24 cellular contexts compared by ENCODE assay signal in the genomic region with DNA sequence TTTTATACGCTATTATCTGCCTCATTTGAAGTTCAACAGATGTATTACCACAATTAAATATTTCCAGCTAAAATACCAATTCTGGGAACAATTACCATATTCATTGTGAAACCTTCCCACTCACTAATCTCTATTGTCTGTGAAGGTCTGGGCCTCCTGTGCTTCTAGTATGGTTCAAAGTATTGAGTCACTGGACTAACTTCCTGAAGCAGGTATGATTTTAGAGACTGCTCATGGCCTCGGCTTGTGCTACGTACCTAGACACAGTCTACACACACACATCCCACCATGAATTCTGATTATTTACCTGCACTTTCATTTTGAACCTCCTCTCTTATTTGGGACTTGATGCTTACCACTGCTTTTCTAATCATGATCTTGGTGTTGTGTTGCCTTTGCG.
"Had no signal": no experiment of that assay in that cellular context is flagged by ENCODE, and none has a peak within 500 bp of the region (broad histone marks: within the 10 kb centered on the region; RNA-seq: fewer than 3 reads in every experiment).

No MANE protein-coding gene starts in this region.

- DNase-seq: islet precursor cell; left ventricle myocardium inferior; midbrain; mucosa of descending colon; naive thymus-derived CD4-positive, alpha-beta T cell; ovary; right lobe of liver; stimulated activated CD4-positive, alpha-beta T cell treated with anti-CD3 and anti-CD28 coated beads, Interleukin-1b, Interleukin-23, amount 100 ng/mL, for 48 hours; stimulated activated CD4-positive, alpha-beta T cell treated with anti-CD3 and anti-CD28 coated beads, Interleukin-2, amount 100 ng/mL, for 48 hours; stimulated activated CD4-positive, alpha-beta T cell treated with anti-CD3 and anti-CD28 coated beads, Interleukin-4, amount 100 ng/mL, for 4 hours; stimulated activated CD8-positive, alpha-beta memory T cell treated with anti-CD3 and anti-CD28 coated beads, Interleukin-4, amount 100 ng/mL, for 48 hours; stimulated activated naive CD8-positive, alpha-beta T cell treated with anti-CD3 and anti-CD28 coated beads, Interleukin-15, Interleukin-2, amounts not matched to agents 100 U/mL and 50 U/mL, for 24 hours; stomach; testis; thyroid gland; transverse colon; upper lobe of left lung had no signal

- ATAC-seq: mucosa of descending colon; naive thymus-derived CD4-positive, alpha-beta T cell; natural killer cell treated with Interleukin-12 subunit alpha and Interleukin-12 subunit beta and Interleukin-15 and Interleukin-18, amount 100 ng/mL, for 72 hours; right lobe of liver; stimulated activated memory B cell treated with anti-CD40 and anti-IgM and Interleukin-4, amounts not matched to agents 10 μg/mL and 1 μg/mL and 100 μg/mL, for 72 hours; stimulated activated naive CD8-positive, alpha-beta T cell treated with anti-CD3 and anti-CD28 coated beads, Interleukin-15, Interleukin-2, amounts not matched to agents 100 U/mL and 50 U/mL, for 24 hours had no signal

- H3K4me3 Mint-ChIP-seq: naive thymus-derived CD4-positive, alpha-beta T cell; natural killer cell treated with Interleukin-12 subunit alpha and Interleukin-12 subunit beta and Interleukin-15 and Interleukin-18, amount 100 ng/mL, for 72 hours; stimulated activated memory B cell treated with anti-CD40 and anti-IgM and Interleukin-4, amounts not matched to agents 10 μg/mL and 1 μg/mL and 100 μg/mL, for 72 hours had no signal

- H3K27me3 Mint-ChIP-seq: naive thymus-derived CD4-positive, alpha-beta T cell; natural killer cell treated with Interleukin-12 subunit alpha and Interleukin-12 subunit beta and Interleukin-15 and Interleukin-18, amount 100 ng/mL, for 72 hours; progenitor cell of endocrine pancreas; stimulated activated memory B cell treated with anti-CD40 and anti-IgM and Interleukin-4, amounts not matched to agents 10 μg/mL and 1 μg/mL and 100 μg/mL, for 72 hours had no signal

- H3K36me3 ChIP-seq: left ventricle myocardium inferior, ovary, right atrium auricular region, right lobe of liver, stomach, thyroid gland, transverse colon, upper lobe of left lung, vagina had no signal

- H3K9me3 Mint-ChIP-seq: stimulated activated memory B cell treated with anti-CD40 and anti-IgM and Interleukin-4, amounts not matched to agents 10 μg/mL and 1 μg/mL and 100 μg/mL, for 72 hours had no signal

- H3K4me3 ChIP-seq: left ventricle myocardium inferior, lung, mucosa of descending colon, ovary, right atrium auricular region, right lobe of liver, smooth muscle cell, stomach, testis, thyroid gland, transverse colon, upper lobe of left lung, vagina had no signal

- H3K27ac Mint-ChIP-seq: naive thymus-derived CD4-positive, alpha-beta T cell; natural killer cell treated with Interleukin-12 subunit alpha and Interleukin-12 subunit beta and Interleukin-15 and Interleukin-18, amount 100 ng/mL, for 72 hours; progenitor cell of endocrine pancreas; stimulated activated memory B cell treated with anti-CD40 and anti-IgM and Interleukin-4, amounts not matched to agents 10 μg/mL and 1 μg/mL and 100 μg/mL, for 72 hours had no signal

- H3K27me3 ChIP-seq: ovary, right atrium auricular region, right lobe of liver, stomach, testis, thyroid gland, transverse colon, upper lobe of left lung, vagina had no signal

- H3K4me1 Mint-ChIP-seq: naive thymus-derived CD4-positive, alpha-beta T cell; stimulated activated memory B cell treated with anti-CD40 and anti-IgM and Interleukin-4, amounts not matched to agents 10 μg/mL and 1 μg/mL and 100 μg/mL, for 72 hours had no signal

- H3K36me3 Mint-ChIP-seq: naive thymus-derived CD4-positive, alpha-beta T cell; natural killer cell treated with Interleukin-12 subunit alpha and Interleukin-12 subunit beta and Interleukin-15 and Interleukin-18, amount 100 ng/mL, for 72 hours; stimulated activated memory B cell treated with anti-CD40 and anti-IgM and Interleukin-4, amounts not matched to agents 10 μg/mL and 1 μg/mL and 100 μg/mL, for 72 hours had no signal
